30 cellular contexts compared by ENCODE assay signal in genomic region chr11:64472593-64473455, GRCh38.
DNase-seq lines count a peak whose midpoint lies in the region; ATAC-seq, FAIRE-seq and TF ChIP-seq lines count a peak whose summit lies in the region.
"Had no signal": no experiment of that assay in that cellular context is flagged by ENCODE, and none has a peak within 500 bp of the region (broad histone marks: within the 10 kb centered on the region; RNA-seq: fewer than 3 reads in every experiment).

No MANE protein-coding gene starts in this region.

- no peak overlapping the region for H3K18ac ChIP-seq in IMR-90 (ENCODE audit: low read depth, low read length)

- no peak for DNase-seq in IMR-90
- peak; percentile 69 for DNase-seq in NCI-H526 treated with DMSO at 0.1 percent for 48 hours (lab: John Stamatoyannopoulos, UW)
- DNase-seq in astrocyte of the cerebellum (ENCODE audit: low read depth) = peak; percentile 20
- peak; percentile 49 for DNase-seq in left lobe of liver (ENCODE audit: low spot score)
- DNase-seq in kidney = no peak
- no peak for DNase-seq in CD1c-positive myeloid dendritic cell (ENCODE audit: extremely low spot score)
- no peak for DNase-seq in activated naive CD4-positive, alpha-beta T cell treated with anti-CD3 and anti-CD28 coated beads, Interleukin-2, amount 50 U/mL, for 16 hours
- DNase-seq: activated B cell treated with CpG ODN at 0.5 μM for 24 hours; activated naive CD4-positive, alpha-beta T cell; DND-41; effector CD4-positive, alpha-beta T cell; immature natural killer cell; mesendoderm; MM.1S; NCI-H1105 treated with DMSO at 0.1 percent for 48 hours; NCI-H187 treated with DMSO at 0.1 percent for 48 hours; NCI-H2171; NCI-H524; stimulated activated CD4-positive, alpha-beta T cell treated with anti-CD3 and anti-CD28 coated beads, Interleukin-1b, Interleukin-23, amount 100 ng/mL, for 48 hours; stimulated activated naive CD8-positive, alpha-beta T cell treated with anti-CD3 and anti-CD28 coated beads, Interleukin-15, Interleukin-2, amounts not matched to agents 100 U/mL and 50 U/mL, for 24 hours; T-helper 9 cell had no signal

- no peak overlapping the region for H3K56ac ChIP-seq in IMR-90 (ENCODE audit: extremely low read depth, insufficient read depth, low read length)

- no peak for TF ChIP-seq RAD21 in IMR-90 (IDR thresholded peaks at IDR 0.05; ENCODE audit: low read length)

- peaks cover 42% of the 10 kb centered on the region for H3K27me3 ChIP-seq in IMR-90 (ENCODE audit: control insufficient read depth, insufficient read depth, low read length)
- H3K27me3 ChIP-seq: adrenal gland, breast epithelium, right atrium auricular region had no signal

- H2BK120ac ChIP-seq in IMR-90 (ENCODE audit: low read depth, low read length) = no peak overlapping the region

- H3K9me1 ChIP-seq in IMR-90 (ENCODE audit: insufficient read depth, low read length) = no peaks in the 10 kb centered on the region

- FAIRE-seq in kidney (lab: Jason Lieb, UNC) = no peak
- FAIRE-seq: D721Med, GM19239, H1, RCC 7860 had no signal

- POLR2A ChIA-PET in IMR-90 (lab: Charles Lee; ENCODE audit: unreplicated experiment) = no interaction called here

- H4K91ac ChIP-seq in IMR-90 (ENCODE audit: insufficient read depth, low read depth, low read length) = no peak overlapping the region

- H3K79me1 ChIP-seq in IMR-90 (ENCODE audit: low read depth in 1 of 2, low read length in 2 of 2) = no peaks in the 10 kb centered on the region

- H4K20me1 ChIP-seq in IMR-90 (ENCODE audit: insufficient read depth, low read length) = no peaks in the 10 kb centered on the region

- in situ Hi-C loops in IMR-90 (cut with MboI; ENCODE audit: low sequenced_read_pairs) (no loop called here), astrocyte of the cerebellum (cut with HindIII; ENCODE audit: low sequenced_read_pairs) (no loop called here)

- H3K27ac ChIP-seq in IMR-90 (ENCODE audit: insufficient read depth, low read length) = no peak overlapping the region
- no peak overlapping the region for H3K27ac ChIP-seq in kidney (ENCODE audit: low read depth in 2 of 2, low read length in 2 of 2)
- H3K27ac ChIP-seq: adrenal gland, breast epithelium, C4-2B, right atrium auricular region had no signal

- dilution Hi-C loops in IMR-90 (cut with HindIII; ENCODE audit: low sequenced_read_pairs, unreplicated experiment) = no loop called here

- no peak for TF ChIP-seq CTCF in IMR-90 (conservative IDR thresholded peaks at IDR 0.05; ENCODE audit: low read depth, low read length)
- no peak for TF ChIP-seq CTCF in astrocyte of the cerebellum (IDR thresholded peaks at IDR 0.05; ENCODE audit: low read depth, low read length, missing control alignments)
- TF ChIP-seq CTCF in kidney (IDR thresholded peaks at IDR 0.05; ENCODE audit: borderline replicate concordance, extremely low read depth, insufficient read depth) = no peak

- H2AK5ac ChIP-seq in IMR-90 (ENCODE audit: low read depth, low read length) = no peak overlapping the region

- CTCF ChIA-PET in IMR-90 (lab: Yijun Ruan, JAX) = no interaction called here

- no peaks in the 10 kb centered on the region; the same call in 1 of the 2 replicates for H3K9me3 ChIP-seq in IMR-90 (ENCODE audit: control insufficient read depth, insufficient read depth, low read length)
- no peaks in the 10 kb centered on the region for H3K9me3 ChIP-seq in kidney (ENCODE audit: control insufficient read depth in 1 of 2, low read length in 2 of 2)
- H3K9me3 ChIP-seq: adrenal gland, breast epithelium, right atrium auricular region had no signal

- H3K9ac ChIP-seq in IMR-90 (ENCODE audit: low read depth, low read length) = no peak overlapping the region
- H3K9ac ChIP-seq in kidney (ENCODE audit: low read length in 2 of 2) = no peak overlapping the region

- WGBS in IMR-90 (ENCODE audit: extremely low coverage in 2 of 2, insufficient read length in 1 of 2), 2 experiments = 44% methylated on average over 4 of the region's 10 CpGs; no CpG with 5 or more reads in 1 of the 2 experiments

- no peak overlapping the region for H2AFZ ChIP-seq in IMR-90 (replicated peaks; ENCODE audit: low read length, poor library complexity)

- no peak overlapping the region for H2BK20ac ChIP-seq in IMR-90 (ENCODE audit: low read depth, low read length)

- no peak overlapping the region for H3K4me2 ChIP-seq in IMR-90 (ENCODE audit: low read depth, low read length)

- H3K14ac ChIP-seq in IMR-90 (replicated peaks; ENCODE audit: low read depth, low read length) = no peak overlapping the region

- H3K36me3 ChIP-seq in IMR-90 (ENCODE audit: control insufficient read depth, insufficient read depth, low read length) (no peaks in the 10 kb centered on the region), kidney (ENCODE audit: control insufficient read depth in 1 of 2, insufficient read depth in 2 of 2, low read length in 2 of 2) (no peaks in the 10 kb centered on the region)
- H3K36me3 ChIP-seq: adrenal gland, breast epithelium, right atrium auricular region had no signal

- no peak overlapping the region for H3K4ac ChIP-seq in IMR-90 (ENCODE audit: low read depth, low read length)

- BruUV-seq in IMR-90 (replicated peaks; lab: Mats Ljungman, UMichigan) = no TSS peak

- intact Hi-C loops in IMR-90 (cut with micrococcal nuclease) = no loop called here
- intact Hi-C loops in kidney (cut with DNase I) = no loop called here

- H2AK9ac ChIP-seq in IMR-90 (replicated peaks; ENCODE audit: low read depth, low read length, poor library complexity) = no peak overlapping the region

- H4K5ac ChIP-seq in IMR-90 (ENCODE audit: low read depth, low read length) = no peak overlapping the region

- ATAC-seq in IMR-90 (ENCODE audit: low read depth) = no peak
- ATAC-seq in left lobe of liver = peak; percentile 92
- ATAC-seq in HG03039 (IDR thresholded peaks at IDR 0.05; ENCODE audit: unreplicated experiment) = no peak
- ATAC-seq: stimulated activated naive CD8-positive, alpha-beta T cell treated with anti-CD3 and anti-CD28 coated beads, Interleukin-15, Interleukin-2, amounts not matched to agents 100 U/mL and 50 U/mL, for 24 hours had no signal

- no peak overlapping the region for H3K23ac ChIP-seq in IMR-90 (ENCODE audit: low read depth, low read length)

- no peak overlapping the region for H3K4me3 ChIP-seq in IMR-90 (ENCODE audit: insufficient read depth, low read depth, low read length)
- no peak overlapping the region for H3K4me3 ChIP-seq in astrocyte of the cerebellum (ENCODE audit: low read depth, low read length)
- no peak overlapping the region for H3K4me3 ChIP-seq in kidney (ENCODE audit: low read length in 2 of 2)
- H3K4me3 ChIP-seq: adrenal gland, breast epithelium, right atrium auricular region had no signal

- no peak overlapping the region for H2BK5ac ChIP-seq in IMR-90 (ENCODE audit: low read depth, low read length, poor library complexity, severe bottlenecking)

- H2BK15ac ChIP-seq in IMR-90 (ENCODE audit: low read depth, low read length) = no peak overlapping the region

- H3K4me1 ChIP-seq in IMR-90 (ENCODE audit: control insufficient read depth, insufficient read depth, low read length) (no peaks in the 10 kb centered on the region), kidney (ENCODE audit: control insufficient read depth in 1 of 2, insufficient read depth in 1 of 2, low read depth in 1 of 2, low read length in 2 of 2) (no peaks in the 10 kb centered on the region)
- H3K4me1 ChIP-seq: adrenal gland, breast epithelium, right atrium auricular region had no signal

- H4K8ac ChIP-seq in IMR-90 (ENCODE audit: low read depth in 2 of 2, low read length in 2 of 2) = no peak overlapping the region

- TF ChIP-seq POLR2A in IMR-90 (IDR thresholded peaks at IDR 0.05; ENCODE audit: low read depth, low read length) = no peak

TF ChIP-seq in IMR-90, 13 proteins besides CTCF, POLR2A, EP300 and RAD21:
- TF ChIP-seq MXI1 (IDR thresholded peaks at IDR 0.05; ENCODE audit: borderline replicate concordance, low read depth, low read length) (no peak), MAFK (IDR thresholded peaks at IDR 0.05; ENCODE audit: low read depth, low read length) (peak; percentile 53; the same call in 1 of the 2 replicates)
TF ChIP-seq in IMR-90: peak in this region for 1.

Comparison
In these comparisons a context has a peak if more than half of its experiments do, and no peak if none do; other contexts are left out.
1. DNase-seq: peak in NCI-H526 treated with DMSO at 0.1 percent for 48 hours (single experiment), astrocyte of the cerebellum (single experiment) and left lobe of liver (single experiment); none in IMR-90 (single experiment), kidney (single experiment), CD1c-positive myeloid dendritic cell (single experiment) and activated naive CD4-positive, alpha-beta T cell treated with anti-CD3 and anti-CD28 coated beads, Interleukin-2, amount 50 U/mL, for 16 hours (single experiment).